In the genomic region with DNA sequence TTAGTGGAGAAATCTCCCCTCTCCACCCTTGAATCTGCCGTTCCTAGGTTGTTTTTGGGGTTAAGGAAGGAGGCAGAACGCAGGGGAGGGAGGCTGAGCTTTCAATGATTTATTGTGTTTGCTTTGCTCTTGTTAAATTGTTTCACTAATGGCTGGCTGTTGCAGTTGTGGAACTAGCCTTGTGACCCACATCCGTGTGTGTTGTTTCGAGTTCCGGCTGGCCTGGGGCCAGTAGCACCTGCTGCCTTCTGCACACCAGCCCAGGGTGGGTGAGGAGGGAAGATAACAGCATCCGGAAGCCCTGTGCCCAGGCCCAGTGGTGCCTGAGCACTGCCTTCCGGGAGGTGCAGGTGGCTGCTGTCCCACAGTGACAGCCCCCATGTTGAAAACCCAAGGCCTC, we compare ENCODE assay signal across 8 cellular contexts. TPM values are rescaled to one million over a fixed set of nuclear protein-coding genes. Genes with fewer than 3 reads are reported as not detected.
DNase-seq lines count a peak whose midpoint lies in the region; ATAC-seq and TF ChIP-seq lines count a peak whose summit lies in the region.

No MANE protein-coding gene starts in this region.

- H3K36me3 ChIP-seq in upper lobe of left lung (no peaks in the 10 kb centered on the region), heart left ventricle (peaks cover 0 to 4% (median 0%) of the 10 kb centered on the region in 9 donors)

- H3K27me3 ChIP-seq in upper lobe of left lung (no peaks in the 10 kb centered on the region), heart left ventricle (no peaks in the 10 kb centered on the region)

- peak overlapping the region; percentile 84 to 95 (median 92) for H3K27ac ChIP-seq in upper lobe of left lung
- H3K27ac ChIP-seq in heart left ventricle = peak overlapping the region in 2 of 12 donors; percentile 38 to 87

- peaks cover 42 to 58% (median 51%) of the 10 kb centered on the region in 4 donors for H3K4me1 ChIP-seq in upper lobe of left lung
- peaks cover 3 to 60% (median 40%) of the 10 kb centered on the region in 12 donors for H3K4me1 ChIP-seq in heart left ventricle

- TF ChIP-seq POLR2A in upper lobe of left lung (IDR thresholded peaks at IDR 0.05) (peak in 2 of 4 donors; percentile 10 to 59), heart left ventricle (IDR thresholded peaks at IDR 0.05) (no peak)

- ATAC-seq in GM19452 (IDR thresholded peaks at IDR 0.05; ENCODE audit: unreplicated experiment) (peak; percentile 85), HG03442 (IDR thresholded peaks at IDR 0.05; ENCODE audit: unreplicated experiment) (peak; percentile 68), upper lobe of left lung (ENCODE audit: low FRiP score in 2 of 2) (peak in 1 of 2 donors; percentile 77), heart left ventricle (no peak)

- peak overlapping the region in 1 of 4 donors; percentile 3 for H3K4me3 ChIP-seq in upper lobe of left lung
- H3K4me3 ChIP-seq in heart left ventricle = no peak overlapping the region

- TF ChIP-seq CTCF in GM10266 (IDR thresholded peaks at IDR 0.05; ENCODE audit: control insufficient read depth, insufficient read depth, low read depth, missing control alignments) (no peak), upper lobe of left lung (IDR thresholded peaks at IDR 0.05) (no peak), heart left ventricle (IDR thresholded peaks at IDR 0.05) (no peak)

- peak; percentile 70 for DNase-seq in GM10266 (ENCODE audit: extremely low spot score)
- peak in 3 of 5 experiments; percentile 11 to 75 (median 69) for DNase-seq in T-helper 2 cell
- DNase-seq in kidney tubule cell (ENCODE audit: low spot score) = peak; percentile 43
- peak; percentile 69 to 93 for DNase-seq in upper lobe of left lung
- no peak for DNase-seq in NCI-H446 (lab: John Stamatoyannopoulos, UW)
- DNase-seq in heart left ventricle = no peak

- WGBS in upper lobe of left lung, 2 donors = 8 to 22% methylated on average over 7 of the region's 7 CpGs
- 41 to 57% (median 48%) methylated on average over 6 to 7 of the region's 7 CpGs for WGBS in heart left ventricle, 4 donors

- H3K9me3 ChIP-seq in upper lobe of left lung (no peaks in the 10 kb centered on the region), heart left ventricle (no peaks in the 10 kb centered on the region)

- peak in 1 of 4 donors; percentile 59 for TF ChIP-seq EP300 in upper lobe of left lung (IDR thresholded peaks at IDR 0.05)

- intact Hi-C loops in heart left ventricle (cut with DNase I) = loop anchor here in 2 of 10 donors (10.0 kb wide), 2 partner anchors 63 to 123 kb away; a partner anchor contains a TSS

RNA-seq across cellular contexts. Expression of a gene that starts 3.6 kb away (rescaled TPM):
- total RNA-seq in upper lobe of left lung (100 to 1,000 TPM; 158 to 225 (median 173) TPM), heart left ventricle (100 to 1,000 TPM in 1 of 9 donors, 10 to 100 TPM in 8; 67.0 to 109 (median 84.9) TPM)
- polyA plus RNA-seq in heart left ventricle = 100 to 1,000 TPM in 1 of 2 donors, 10 to 100 TPM in 1; 66.6 to 115 TPM

Comparison
In these comparisons a context has a peak if more than half of its experiments do, and no peak if none do; other contexts are left out.
1. DNase-seq: peak in GM10266 (single experiment), T-helper 2 cell (3 of 5), kidney tubule cell (single experiment) and upper lobe of left lung (2 of 2); none in NCI-H446 (0 of 2) and heart left ventricle (0 of 5).
2. ATAC-seq: peak in GM19452 (single experiment) and HG03442 (single experiment); none in heart left ventricle (0 of 4).